In the genomic region with DNA sequence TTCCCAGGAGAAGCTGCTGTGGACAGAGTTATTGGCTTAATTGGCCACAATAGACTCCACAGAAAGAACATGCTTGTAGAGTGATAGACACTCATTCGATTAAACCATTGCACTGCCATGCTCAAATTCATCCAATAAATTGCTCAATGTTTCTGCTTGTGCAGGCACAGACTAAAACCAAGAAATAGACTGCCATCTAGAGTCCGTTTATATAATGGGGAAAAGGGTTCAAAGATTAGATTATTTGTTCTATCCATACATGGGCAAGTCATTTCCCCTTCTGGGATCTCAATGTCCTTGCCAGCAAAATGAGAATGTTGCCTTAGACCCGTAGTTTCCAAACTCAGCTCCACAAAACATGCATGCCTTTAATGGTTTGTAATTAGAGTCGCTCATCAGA, we compare ENCODE assay signal across 9 cellular contexts. TPM values are rescaled to one million over a fixed set of nuclear protein-coding genes. Genes with fewer than 3 reads are reported as not detected.
DNase-seq lines count a peak whose midpoint lies in the region; ATAC-seq, FAIRE-seq and TF ChIP-seq lines count a peak whose summit lies in the region.
"Had no signal": no experiment of that assay in that cellular context is flagged by ENCODE, and none has a peak within 500 bp of the region (broad histone marks: within the 10 kb centered on the region; RNA-seq: fewer than 3 reads in every experiment).

No MANE protein-coding gene starts in this region.

- peak; percentile 29 for TF ChIP-seq CTCF in GM10266 (IDR thresholded peaks at IDR 0.05; ENCODE audit: control insufficient read depth, insufficient read depth, low read depth, missing control alignments)
- peak; percentile 20 for TF ChIP-seq CTCF in NB4 (IDR thresholded peaks at IDR 0.05; ENCODE audit: low read depth, low read length)
- TF ChIP-seq CTCF in VCaP (conservative IDR thresholded peaks at IDR 0.05), result peak; percentile 66
- peak in 2 of 3 experiments; percentile 42 to 45 for TF ChIP-seq CTCF in keratinocyte (optimal IDR thresholded peaks at IDR 0.05 in 1 of 3, IDR thresholded peaks at IDR 0.05 in 1 of 3, conservative IDR thresholded peaks at IDR 0.05 in 1 of 3; ENCODE audit: extremely low read depth in 1 of 3, insufficient read depth in 2 of 3, low read length in 3 of 3)

- no peaks in the 10 kb centered on the region for H3K79me2 ChIP-seq in keratinocyte (ENCODE audit: control insufficient read depth, insufficient read depth, low read length)

- peak; percentile 13 for DNase-seq in GM10266 (ENCODE audit: extremely low spot score)
- DNase-seq in NB4 (ENCODE audit: low read depth), result peak; percentile 63
- DNase-seq in keratinocyte (ENCODE audit: low read depth, low spot score), result no peak
- no peak for DNase-seq in DMS79 treated with DMSO at 0.1 percent for 48 hours (lab: John Stamatoyannopoulos, UW)

- no peak for ATAC-seq in GM21360 (IDR thresholded peaks at IDR 0.05; ENCODE audit: unreplicated experiment)
- no peak for ATAC-seq in HG02571 (IDR thresholded peaks at IDR 0.05; ENCODE audit: unreplicated experiment)
- no peak for ATAC-seq in GM21529 (IDR thresholded peaks at IDR 0.05; ENCODE audit: unreplicated experiment)

- TF ChIP-seq POLR2A in NB4 (IDR thresholded peaks at IDR 0.05; ENCODE audit: extremely low read depth, insufficient read length), result no peak

- no peak overlapping the region for H3K9ac ChIP-seq in keratinocyte (ENCODE audit: control insufficient read depth, extremely low read depth, insufficient read depth, low read length)

- no peak overlapping the region for H3K4me2 ChIP-seq in keratinocyte (ENCODE audit: control insufficient read depth, extremely low read depth, insufficient read depth, low read depth, low read length)

- H3K27ac ChIP-seq in VCaP, result no peak overlapping the region
- H3K27ac ChIP-seq in keratinocyte (ENCODE audit: control insufficient read depth, insufficient read depth, low read length), result no peak overlapping the region
- H3K27ac ChIP-seq: SK-N-MC had no signal

- H3K9me1 ChIP-seq in keratinocyte (ENCODE audit: control insufficient read depth, extremely low read depth, insufficient read depth, low read length), result no peaks in the 10 kb centered on the region

- no peaks in the 10 kb centered on the region for H3K27me3 ChIP-seq in keratinocyte (ENCODE audit: control insufficient read depth, extremely low read depth, insufficient read depth, low read length)

- peak; percentile 60 for FAIRE-seq in keratinocyte (lab: Jason Lieb, UNC)

- no peak overlapping the region for H2AFZ ChIP-seq in keratinocyte (ENCODE audit: control insufficient read depth, low read length)

- no peaks in the 10 kb centered on the region for H4K20me1 ChIP-seq in keratinocyte (ENCODE audit: control insufficient read depth, extremely low read depth, insufficient read depth, low read length)

- H3K36me3 ChIP-seq in keratinocyte (ENCODE audit: control insufficient read depth in 2 of 2, extremely low read depth in 1 of 2, insufficient read depth in 2 of 2, low read length in 2 of 2), result no peaks in the 10 kb centered on the region

- no peaks in the 10 kb centered on the region for H3K4me1 ChIP-seq in keratinocyte (ENCODE audit: control insufficient read depth, extremely low read depth, insufficient read depth, low read length)

- dilution Hi-C loops in keratinocyte (cut with MboI; ENCODE audit: extremely low pct_ligation_motif_present, low sequenced_read_pairs), result no loop called here

- no peak overlapping the region for H3K4me3 ChIP-seq in NB4 (ENCODE audit: low read depth, low read length)
- no peak overlapping the region for H3K4me3 ChIP-seq in keratinocyte (ENCODE audit: control insufficient read depth in 2 of 3, extremely low read depth in 1 of 3, insufficient read depth in 2 of 3, low read depth in 1 of 3, low read length in 3 of 3)
- H3K4me3 ChIP-seq: SK-N-MC had no signal

- no peaks in the 10 kb centered on the region for H3K9me3 ChIP-seq in keratinocyte (ENCODE audit: control insufficient read depth, low read depth, low read length)

RNA-seq across cellular contexts. Expression of a gene that starts 8.7 kb away (rescaled TPM):
- 0.04 TPM in 1 of 3 replicates, not detected in the others for polyA plus RNA-seq in keratinocyte
- not detected for polyA plus RNA-seq in keratinocyte (2011; ENCODE audit: low read depth)
- 0.05 TPM in 1 of 2 replicates, not detected in the other for polyA plus RNA-seq in keratinocyte (2011; cell fraction: cytosol; rRNA removed)
- polyA plus RNA-seq in keratinocyte (2011; cell fraction: nucleus; rRNA removed), result not detected in 2 replicates
- polyA plus RNA-seq in keratinocyte (2012; ENCODE audit: low replicate concordance), result not detected in 2 replicates
- not detected in 3 replicates for polyA minus RNA-seq in keratinocyte
- not detected for polyA minus RNA-seq in keratinocyte (2011; cell fraction: cytosol; rRNA and poly(A)+ RNA removed)
- polyA minus RNA-seq in keratinocyte (2011; cell fraction: nucleus; rRNA and poly(A)+ RNA removed), result not detected in 2 replicates

RNA-seq across cellular contexts. Expression of a gene that starts 22.9 kb away (rescaled TPM):
- 1.6 to 4.6 TPM (median 1.9 TPM) in 3 replicates for polyA plus RNA-seq in keratinocyte
- polyA plus RNA-seq in keratinocyte (2011; ENCODE audit: low read depth), result 0.69 TPM
- 4.8 and 6.3 TPM in 2 replicates for polyA plus RNA-seq in keratinocyte (2011; cell fraction: cytosol; rRNA removed)
- 2.8 and 4.4 TPM in 2 replicates for polyA plus RNA-seq in keratinocyte (2011; cell fraction: nucleus; rRNA removed)
- 5.1 and 5.8 TPM in 2 replicates for polyA plus RNA-seq in keratinocyte (2012; ENCODE audit: low replicate concordance)
- polyA minus RNA-seq in keratinocyte, result 1.7 to 6.6 TPM (median 2.2 TPM) in 3 replicates
- polyA minus RNA-seq in keratinocyte (2011; cell fraction: cytosol; rRNA and poly(A)+ RNA removed), result 4.4 TPM
- 1.4 and 2.2 TPM in 2 replicates for polyA minus RNA-seq in keratinocyte (2011; cell fraction: nucleus; rRNA and poly(A)+ RNA removed)

RNA-seq across cellular contexts. Expression of a gene that starts 32.7 kb away (rescaled TPM):
- 52.3 to 63.1 TPM (median 58.0 TPM) in 3 replicates for polyA plus RNA-seq in keratinocyte
- polyA plus RNA-seq in keratinocyte (2011; ENCODE audit: low read depth), result 15.2 TPM
- polyA plus RNA-seq in keratinocyte (2011; cell fraction: cytosol; rRNA removed), result 111 and 152 TPM in 2 replicates
- polyA plus RNA-seq in keratinocyte (2011; cell fraction: nucleus; rRNA removed), result 84.5 and 133 TPM in 2 replicates
- polyA plus RNA-seq in keratinocyte (2012; ENCODE audit: low replicate concordance), result 95.6 and 132 TPM in 2 replicates
- 40.7 to 238 TPM (median 67.2 TPM) in 3 replicates for polyA minus RNA-seq in keratinocyte
- 191 TPM for polyA minus RNA-seq in keratinocyte (2011; cell fraction: cytosol; rRNA and poly(A)+ RNA removed)
- 42.1 and 46.7 TPM in 2 replicates for polyA minus RNA-seq in keratinocyte (2011; cell fraction: nucleus; rRNA and poly(A)+ RNA removed)

RNA-seq across cellular contexts. Expression of a gene that starts 52.5 kb away (rescaled TPM):
- polyA plus RNA-seq in keratinocyte, result 32.3 to 47.6 TPM (median 46.5 TPM) in 3 replicates
- 19.5 TPM for polyA plus RNA-seq in keratinocyte (2011; ENCODE audit: low read depth)
- 56.0 and 65.1 TPM in 2 replicates for polyA plus RNA-seq in keratinocyte (2011; cell fraction: cytosol; rRNA removed)
- 36.4 and 51.6 TPM in 2 replicates for polyA plus RNA-seq in keratinocyte (2011; cell fraction: nucleus; rRNA removed)
- 75.0 and 78.5 TPM in 2 replicates for polyA plus RNA-seq in keratinocyte (2012; ENCODE audit: low replicate concordance)
- polyA minus RNA-seq in keratinocyte, result 16.0 to 42.0 TPM (median 29.1 TPM) in 3 replicates
- polyA minus RNA-seq in keratinocyte (2011; cell fraction: cytosol; rRNA and poly(A)+ RNA removed), result 27.6 TPM
- 6.6 and 7.9 TPM in 2 replicates for polyA minus RNA-seq in keratinocyte (2011; cell fraction: nucleus; rRNA and poly(A)+ RNA removed)

Comparison
In these comparisons a context has a peak if more than half of its experiments do, and no peak if none do; other contexts are left out.
1. DNase-seq: peak in GM10266 (single experiment) and NB4 (single experiment); none in keratinocyte (single experiment) and DMS79 treated with DMSO at 0.1 percent for 48 hours (single experiment).
2. Peak in every context shown above with its lines, with median percentiles within 50 percentile points of each other: CTCF ChIP-seq.